ENCODE assay signal across 9 cellular contexts in the genomic region with DNA sequence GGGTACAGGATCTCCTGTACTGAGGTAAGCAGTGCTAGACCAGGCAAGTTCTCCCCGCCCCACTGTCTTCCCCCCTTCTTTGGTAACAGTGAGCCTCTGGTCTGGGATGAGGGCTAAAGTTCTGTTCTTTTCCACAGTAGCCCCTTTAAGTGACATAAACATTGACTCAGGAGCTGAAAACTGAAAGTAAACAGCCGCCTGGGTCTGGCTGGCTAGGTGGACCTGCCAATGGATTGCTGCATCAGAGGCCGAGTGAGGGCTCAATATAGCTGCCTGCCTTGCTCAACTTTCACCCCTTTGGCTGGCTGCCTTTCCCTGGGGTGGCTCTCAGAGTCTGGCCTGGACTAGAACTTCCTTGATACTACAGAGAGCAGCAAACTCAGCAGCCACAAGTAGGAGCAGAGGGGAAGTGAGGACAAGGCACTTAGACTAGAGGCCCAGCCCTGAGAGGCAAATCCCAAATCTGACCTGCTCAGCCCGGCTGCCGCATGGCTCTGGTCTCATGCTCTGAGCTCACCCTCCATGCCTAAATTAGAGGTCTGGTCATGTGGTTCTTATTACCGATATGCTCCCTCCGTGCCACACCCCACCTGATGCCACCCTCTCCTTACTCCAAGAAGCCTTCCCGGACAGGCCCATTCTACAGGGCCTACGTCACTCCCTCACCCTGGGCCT. TPM values are rescaled to one million over a fixed set of nuclear protein-coding genes. Genes with fewer than 3 reads are reported as not detected.
DNase-seq lines count a peak whose midpoint lies in the region; FAIRE-seq and TF ChIP-seq lines count a peak whose summit lies in the region.
"Had no signal": no experiment of that assay in that cellular context is flagged by ENCODE, and none has a peak within 500 bp of the region (broad histone marks: within the 10 kb centered on the region; RNA-seq: fewer than 3 reads in every experiment).

No MANE protein-coding gene starts in this region.

- no peak for TF ChIP-seq POLR2A in stomach (IDR thresholded peaks at IDR 0.05)

- H3K27me3 ChIP-seq in HL-60 (ENCODE audit: insufficient read depth, poor library complexity, severe bottlenecking) (no peaks in the 10 kb centered on the region), stomach (no peaks in the 10 kb centered on the region)

- H3K27ac ChIP-seq in HL-60 (replicated peaks) (peak overlapping the region; percentile 46), angular gyrus (ENCODE audit: low read depth, low read length) (peak overlapping the region; percentile 79), stomach (peak overlapping the region; percentile 80 to 92 (median 90))

- H3K4me1 ChIP-seq in stomach = peaks cover 30 to 41% (median 38%) of the 10 kb centered on the region in 4 donors

- no peaks in the 10 kb centered on the region for H3K9me3 ChIP-seq in stomach

- H3K4me3 ChIP-seq in HL-60 (replicated peaks; ENCODE audit: insufficient read depth, low read length) (no peak overlapping the region), stomach (no peak overlapping the region)

- DNase-seq in HL-60 (ENCODE audit: low read depth in 1 of 2, low spot score in 1 of 2) (peak; percentile 70 to 82), iris pigment epithelial cell (ENCODE audit: low read depth) (peak; percentile 95), stomach (peak; percentile 97), activated gamma-delta T cell (lab: John Stamatoyannopoulos, UW) (no peak), D721Med (ENCODE audit: insufficient read length, low spot score) (no peak), NCI-H524 treated with DMSO at 0.1 percent for 48 hours (lab: John Stamatoyannopoulos, UW) (no peak)
- DNase-seq in stimulated activated naive CD4-positive, alpha-beta T cell treated with Interleukin-2 at 50 U/mL for 16 hours (lab: John Stamatoyannopoulos, UW) = no peak

- TF ChIP-seq CTCF in HL-60 (IDR thresholded peaks at IDR 0.05; ENCODE audit: insufficient read depth, low read length) (no peak), stomach (IDR thresholded peaks at IDR 0.05) (no peak), D721Med (IDR thresholded peaks at IDR 0.05; ENCODE audit: insufficient read depth, missing control alignments) (no peak)

- WGBS in stomach, 5 donors = 30 to 40% (median 36%) methylated on average over 9 of the region's 9 CpGs

- H3K36me3 ChIP-seq in stomach = peaks cover 0 to 35% (median 20%) of the 10 kb centered on the region in 4 donors

- TF ChIP-seq EP300 in stomach (IDR thresholded peaks at IDR 0.05) = no peak

- FAIRE-seq in D721Med (lab: Jason Lieb, UNC) = no peak

- intact Hi-C loops in stomach (cut with DNase I; ENCODE audit: low total_unique reads) = no loop called here

RNA-seq across cellular contexts. Expression of a gene that starts 9.6 kb away (rescaled TPM):
- total RNA-seq in stomach = 10 to 100 TPM in 1 of 5 donors, 1 to 10 TPM in 1, under 1 TPM in 2, not detected in 1; under 0.01 to 28.0 (median 1.3) TPM
- polyA plus RNA-seq in stomach = 1 to 10 TPM in 1 of 3 donors, under 1 TPM in 2; 0.19 to 1.4 (median 0.70) TPM

RNA-seq across cellular contexts. Expression of a gene that starts 35.8 kb away (rescaled TPM):
- total RNA-seq in stomach = 100 to 1,000 TPM in 1 of 5 donors, 10 to 100 TPM in 4; 15.2 to 111 (median 41.9) TPM
- 10 to 100 TPM; 21.9 to 55.3 (median 49.3) TPM for polyA plus RNA-seq in stomach
- polyA plus RNA-seq: neural cell had no signal

Comparison
In these comparisons a context has a peak if more than half of its experiments do, and no peak if none do; other contexts are left out.
1. DNase-seq: peak in HL-60 (2 of 2), iris pigment epithelial cell (single experiment) and stomach (single experiment); none in activated gamma-delta T cell (single experiment), D721Med (single experiment), NCI-H524 treated with DMSO at 0.1 percent for 48 hours (single experiment) and stimulated activated naive CD4-positive, alpha-beta T cell treated with Interleukin-2 at 50 U/mL for 16 hours (single experiment).
2. Peak in every context shown above with its lines, with median percentiles within 50 percentile points of each other: H3K27ac ChIP-seq.